In genomic region chr10:2817923-2818322, GRCh38 we compare ENCODE assay signal across 25 cellular contexts.
"Had no signal": no experiment of that assay in that cellular context is flagged by ENCODE, and none has a peak within 500 bp of the region (broad histone marks: within the 10 kb centered on the region; RNA-seq: fewer than 3 reads in every experiment).

No MANE protein-coding gene starts in this region.

- H3K9me3 Mint-ChIP-seq: activated CD4-positive, alpha-beta memory T cell treated with anti-CD3 and anti-CD28 coated beads for 36 hours; activated naive CD4-positive, alpha-beta T cell treated with anti-CD3 and anti-CD28 coated beads, Interleukin-2, amount 10 ng/mL, durations not matched to agents 7 days and 5 days; activated naive CD8-positive, alpha-beta T cell treated with anti-CD3 and anti-CD28 coated beads, Interleukin-2, amount 50 U/mL, for 24 hours had no signal

- H3K27me3 Mint-ChIP-seq: activated naive CD4-positive, alpha-beta T cell treated with anti-CD3 and anti-CD28 coated beads, Interleukin-2, amount 10 ng/mL, durations not matched to agents 7 days and 5 days had no signal

- H3K27me3 ChIP-seq: brain microvascular endothelial cell, SJCRH30 had no signal

- H3K4me1 ChIP-seq: SJCRH30 had no signal

- H3K36me3 Mint-ChIP-seq: activated CD4-positive, alpha-beta memory T cell treated with anti-CD3 and anti-CD28 coated beads for 36 hours; activated naive CD4-positive, alpha-beta T cell treated with anti-CD3 and anti-CD28 coated beads, Interleukin-2, amount 10 ng/mL, durations not matched to agents 7 days and 5 days; activated naive CD8-positive, alpha-beta T cell had no signal

- H3K4me3 Mint-ChIP-seq: activated CD4-positive, alpha-beta memory T cell treated with anti-CD3 and anti-CD28 coated beads for 36 hours; activated CD4-positive, alpha-beta T cell treated with anti-CD3 and anti-CD28 coated beads for 36 hours; activated naive CD4-positive, alpha-beta T cell treated with anti-CD3 and anti-CD28 coated beads, Interleukin-2, amount 10 ng/mL, durations not matched to agents 7 days and 5 days; activated naive CD8-positive, alpha-beta T cell; activated naive CD8-positive, alpha-beta T cell treated with anti-CD3 and anti-CD28 coated beads, Interleukin-2, amount 50 U/mL, for 24 hours had no signal

- H3K4me1 Mint-ChIP-seq: activated CD4-positive, alpha-beta T cell treated with anti-CD3 and anti-CD28 coated beads for 36 hours; activated naive CD4-positive, alpha-beta T cell treated with anti-CD3 and anti-CD28 coated beads, Interleukin-2, amount 10 ng/mL, durations not matched to agents 7 days and 5 days; activated naive CD8-positive, alpha-beta T cell treated with anti-CD3 and anti-CD28 coated beads, Interleukin-2, amount 50 U/mL, for 24 hours had no signal

- H3K9me3 ChIP-seq: SJCRH30 had no signal

- H3K27ac Mint-ChIP-seq: activated CD4-positive, alpha-beta memory T cell treated with anti-CD3 and anti-CD28 coated beads for 36 hours; activated CD4-positive, alpha-beta T cell treated with anti-CD3 and anti-CD28 coated beads for 36 hours; activated naive CD4-positive, alpha-beta T cell treated with anti-CD3 and anti-CD28 coated beads, Interleukin-2, amount 10 ng/mL, durations not matched to agents 7 days and 5 days; activated naive CD8-positive, alpha-beta T cell; activated naive CD8-positive, alpha-beta T cell treated with anti-CD3 and anti-CD28 coated beads, Interleukin-2, amount 50 U/mL, for 24 hours had no signal

- H3K4me3 ChIP-seq: SJCRH30, SK-N-MC had no signal

- H3K4me2 ChIP-seq: KMS-11 had no signal

- ATAC-seq: activated CD4-positive, alpha-beta T cell treated with anti-CD3 and anti-CD28 coated beads for 36 hours; activated naive CD8-positive, alpha-beta T cell treated with anti-CD3 and anti-CD28 coated beads, Interleukin-2, amount 50 U/mL, for 24 hours; Panc1 had no signal

- H3K9ac ChIP-seq: KMS-11 had no signal

- H3K27ac ChIP-seq: brain microvascular endothelial cell, KMS-11, SJCRH30, SK-N-MC had no signal

- DNase-seq: activated CD4-positive, alpha-beta memory T cell treated with anti-CD3 and anti-CD28 coated beads for 36 hours; activated CD4-positive, alpha-beta T cell treated with anti-CD3 and anti-CD28 coated beads for 36 hours; activated CD4-positive, alpha-beta T cell treated with anti-CD3 and anti-CD28 coated beads, Interleukin-2, amount 50 U/mL, for 1 hour; activated CD8-positive, alpha-beta memory T cell treated with anti-CD3 and anti-CD28 coated beads, Interleukin-2, amount 50 U/mL, for 48 hours; activated effector memory CD4-positive, alpha-beta T cell treated with Interleukin-2 at 50 U/mL for 16 hours; activated naive CD4-positive, alpha-beta T cell treated with anti-CD3 and anti-CD28 coated beads, Interleukin-2, amount 10 ng/mL, durations not matched to agents 7 days and 5 days; activated naive CD8-positive, alpha-beta T cell treated with anti-CD3 and anti-CD28 coated beads, Interleukin-2, amount 50 U/mL, for 24 hours; activated T-cell treated with anti-CD3 and anti-CD28 coated beads, Interleukin-2, amount 50 U/mL, for 48 hours; anterior cingulate cortex; brain microvascular endothelial cell; central memory CD4-positive, alpha-beta T cell; MM.1S; NCI-H1092; NCI-H1436 treated with DMSO at 0.1 percent for 48 hours; NCI-H1694 treated with DMSO at 0.1 percent for 48 hours; NCI-H2029; NCI-H345; NCI-H524 treated with DMSO at 0.1 percent for 48 hours; SHP77; SJCRH30; T1000 had no signal

- H3K36me3 ChIP-seq: brain microvascular endothelial cell, SJCRH30 had no signal
